In genomic region chr7:130488376-130489139, GRCh38 we compare ENCODE assay signal across 18 cellular contexts. TPM values are rescaled to one million over a fixed set of nuclear protein-coding genes. Genes with fewer than 3 reads are reported as not detected.
A peak's percentile ranks its signal among the peaks of the same experiment; 100 is the strongest.
DNase-seq lines count a peak whose midpoint lies in the region; ATAC-seq, FAIRE-seq and TF ChIP-seq lines count a peak whose summit lies in the region.
"Had no signal": no experiment of that assay in that cellular context is flagged by ENCODE, and none has a peak within 500 bp of the region (broad histone marks: within the 10 kb centered on the region; RNA-seq: fewer than 3 reads in every experiment).

No MANE protein-coding gene starts in this region.

- peaks cover 51 to 70% of the 10 kb centered on the region in 2 donors for H3K27me3 Mint-ChIP-seq in natural killer cell (ENCODE audit: low read depth in 2 of 2)
- peaks cover 41% of the 10 kb centered on the region in 2 donors for H3K27me3 Mint-ChIP-seq in natural killer cell treated with Interleukin-12 subunit alpha and Interleukin-12 subunit beta and Interleukin-15 and Interleukin-18, amount 100 ng/mL, for 72 hours

- no peak for TF ChIP-seq EP300 in neural cell (conservative IDR thresholded peaks at IDR 0.05; ENCODE audit: poor library complexity, severe bottlenecking)

- H3F3A ChIP-seq in neural cell (ENCODE audit: insufficient read depth, low read length, poor library complexity, severe bottlenecking) = peaks cover 3% of the 10 kb centered on the region

- no peak overlapping the region for H3K4me2 ChIP-seq in neural cell (ENCODE audit: low read length)

- no peak for FAIRE-seq in RCC 7860 (lab: Jason Lieb, UNC)
- FAIRE-seq: bronchial epithelial cell, kidney had no signal

- peaks cover 24 to 43% of the 10 kb centered on the region in 2 donors for H3K4me1 Mint-ChIP-seq in natural killer cell
- peaks cover 29 to 31% of the 10 kb centered on the region in 2 donors for H3K4me1 Mint-ChIP-seq in natural killer cell treated with Interleukin-12 subunit alpha and Interleukin-12 subunit beta and Interleukin-15 and Interleukin-18, amount 100 ng/mL, for 72 hours (ENCODE audit: low read depth in 2 of 2)

- intact Hi-C loops in natural killer cell (cut with micrococcal nuclease) = no loop called here

- ATAC-seq in natural killer cell = no peak
- no peak for ATAC-seq in natural killer cell treated with Interleukin-12 subunit alpha and Interleukin-12 subunit beta and Interleukin-15 and Interleukin-18, amount 100 ng/mL, for 72 hours
- no peak for ATAC-seq in GM21529 (IDR thresholded peaks at IDR 0.05; ENCODE audit: unreplicated experiment)
- ATAC-seq in GM18519 (IDR thresholded peaks at IDR 0.05; ENCODE audit: low FRiP score, unreplicated experiment) = no peak
- ATAC-seq: heart right ventricle had no signal

- TF ChIP-seq RAD21 in neural cell (conservative IDR thresholded peaks at IDR 0.05) = no peak

- H3K79me2 ChIP-seq in neural cell (replicated peaks; ENCODE audit: insufficient read depth, low read length) = peaks cover 24% of the 10 kb centered on the region

- no peak for DNase-seq in natural killer cell
- DNase-seq in natural killer cell treated with Interleukin-12 subunit alpha and Interleukin-12 subunit beta and Interleukin-15 and Interleukin-18, amount 100 ng/mL, for 72 hours (ENCODE audit: low spot score) = no peak
- DNase-seq in coronary artery (ENCODE audit: low spot score) = no peak
- DNase-seq in RCC 7860 (ENCODE audit: low spot score) = no peak
- DNase-seq in hepatic stellate cell (ENCODE audit: low spot score) = no peak
- DNase-seq: activated CD4-positive, alpha-beta T cell treated with anti-CD3 and anti-CD28 coated beads, Interleukin-2, amount 10 ng/mL, durations not matched to agents 7 days and 5 days; activated naive CD4-positive, alpha-beta T cell treated with anti-CD3 and anti-CD28 coated beads, Interleukin-2, amount 50 U/mL, for 16 hours; heart right ventricle; kidney; NCI-H187; SHP77; stimulated activated naive CD4-positive, alpha-beta T cell treated with Interleukin-2 at 50 U/mL for 16 hours; T1000 had no signal

- H3K4me3 Mint-ChIP-seq in natural killer cell = peak overlapping the region; percentile 58
- no peak overlapping the region for H3K4me3 Mint-ChIP-seq in natural killer cell treated with Interleukin-12 subunit alpha and Interleukin-12 subunit beta and Interleukin-15 and Interleukin-18, amount 100 ng/mL, for 72 hours
- H3K4me3 Mint-ChIP-seq: activated CD4-positive, alpha-beta T cell treated with anti-CD3 and anti-CD28 coated beads, Interleukin-2, amount 10 ng/mL, durations not matched to agents 7 days and 5 days had no signal

- no peaks in the 10 kb centered on the region for H3K27me3 ChIP-seq in neural cell (ENCODE audit: insufficient read depth, low read depth, low read length)
- H3K27me3 ChIP-seq: vagina had no signal

- no peaks in the 10 kb centered on the region for H3K36me3 Mint-ChIP-seq in natural killer cell
- H3K36me3 Mint-ChIP-seq in natural killer cell treated with Interleukin-12 subunit alpha and Interleukin-12 subunit beta and Interleukin-15 and Interleukin-18, amount 100 ng/mL, for 72 hours = no peaks in the 10 kb centered on the region

- no peaks in the 10 kb centered on the region for H3K36me3 ChIP-seq in neural cell (ENCODE audit: insufficient read depth, low read length)
- H3K36me3 ChIP-seq: heart right ventricle, vagina had no signal

- H2AFZ ChIP-seq in neural cell (ENCODE audit: low read depth, low read length) = no peak overlapping the region

- no peaks in the 10 kb centered on the region for H3K9me3 ChIP-seq in neural cell (ENCODE audit: low read length)
- H3K9me3 ChIP-seq: vagina had no signal

- H3K27ac ChIP-seq in coronary artery (peak overlapping the region in 1 of 2 donors; percentile 29), neural cell (ENCODE audit: low read length) (peak overlapping the region; percentile 97)
- H3K27ac ChIP-seq: heart right ventricle, vagina had no signal

- H4K20me1 ChIP-seq in neural cell (ENCODE audit: insufficient read depth) = peaks cover 9% of the 10 kb centered on the region

- TF ChIP-seq CTCF in natural killer cell (IDR thresholded peaks at IDR 0.05) = no peak
- TF ChIP-seq CTCF in coronary artery (IDR thresholded peaks at IDR 0.05) = no peak
- TF ChIP-seq CTCF in neural cell (IDR thresholded peaks at IDR 0.05; ENCODE audit: poor library complexity, severe bottlenecking) = no peak

- H3K27ac Mint-ChIP-seq in natural killer cell = no peak overlapping the region
- H3K27ac Mint-ChIP-seq in natural killer cell treated with Interleukin-12 subunit alpha and Interleukin-12 subunit beta and Interleukin-15 and Interleukin-18, amount 100 ng/mL, for 72 hours = no peak overlapping the region
- H3K27ac Mint-ChIP-seq: activated CD4-positive, alpha-beta T cell treated with anti-CD3 and anti-CD28 coated beads, Interleukin-2, amount 10 ng/mL, durations not matched to agents 7 days and 5 days had no signal

- no peaks in the 10 kb centered on the region for H3K9me3 Mint-ChIP-seq in natural killer cell
- no peaks in the 10 kb centered on the region for H3K9me3 Mint-ChIP-seq in natural killer cell treated with Interleukin-12 subunit alpha and Interleukin-12 subunit beta and Interleukin-15 and Interleukin-18, amount 100 ng/mL, for 72 hours

- no peaks in the 10 kb centered on the region for H3K9me2 ChIP-seq in neural cell (ENCODE audit: insufficient read depth, low read length)

- H3K4me3 ChIP-seq in coronary artery (peak overlapping the region; percentile 0), neural cell (ENCODE audit: low read length) (no peak overlapping the region)
- H3K4me3 ChIP-seq: heart right ventricle, vagina had no signal

- H3K9ac ChIP-seq in neural cell (ENCODE audit: low read length) = peak overlapping the region; percentile 76

TF ChIP-seq in neural cell, 6 proteins besides CTCF, POLR2A, EP300 and RAD21:
- TF ChIP-seq REST (IDR thresholded peaks at IDR 0.05; ENCODE audit: borderline replicate concordance) = no peak
- no peak for TF ChIP-seq EZH2 (IDR thresholded peaks at IDR 0.05; ENCODE audit: borderline replicate concordance, insufficient read depth, low read length, poor library complexity, severe bottlenecking)
- no peak for TF ChIP-seq TAF1 (IDR thresholded peaks at IDR 0.05; ENCODE audit: low read depth)
- TF ChIP-seq MXI1 (conservative IDR thresholded peaks at IDR 0.05; ENCODE audit: poor library complexity, severe bottlenecking) = no peak
- no peak for TF ChIP-seq POLR2AphosphoS5 (IDR thresholded peaks at IDR 0.05)
- TF ChIP-seq SMC3 (conservative IDR thresholded peaks at IDR 0.05; ENCODE audit: poor library complexity) = no peak

RNA-seq across cellular contexts. Expression of gene MEST, which starts 3.3 kb away (rescaled TPM):
- 1 to 10 TPM in 1 of 3 donors, under 1 TPM in 2; 0.55 to 2.2 (median 0.70) TPM for total RNA-seq in natural killer cell
- total RNA-seq in natural killer cell treated with Interleukin-12 subunit alpha and Interleukin-12 subunit beta and Interleukin-15 and Interleukin-18, amount 100 ng/mL, for 72 hours = 1 to 10 TPM in 1 of 2 donors, under 1 TPM in 1; 0.73 to 1.3 TPM
- polyA plus RNA-seq in neural cell = 136 and 153 TPM in 2 replicates
- 597 and 698 TPM in 2 replicates for polyA minus RNA-seq in neural cell

RNA-seq across cellular contexts. Expression of gene CEP41, which starts 47.7 kb away (rescaled TPM):
- 10 to 100 TPM in 2 of 3 donors, 1 to 10 TPM in 1; 8.7 to 14.2 (median 11.2) TPM for total RNA-seq in natural killer cell
- 10 to 100 TPM; 11.3 to 17.7 TPM for total RNA-seq in natural killer cell treated with Interleukin-12 subunit alpha and Interleukin-12 subunit beta and Interleukin-15 and Interleukin-18, amount 100 ng/mL, for 72 hours
- 47.0 and 47.5 TPM in 2 replicates for polyA plus RNA-seq in neural cell
- 44.6 and 49.2 TPM in 2 replicates for polyA minus RNA-seq in neural cell
